ENCODE assay signal across 8 cellular contexts in genomic region chr7:40134428-40135423, GRCh38. TPM values are rescaled to one million over a fixed set of nuclear protein-coding genes. Genes with fewer than 3 reads are reported as not detected.
DNase-seq lines count a peak whose midpoint lies in the region; ATAC-seq lines count a peak whose summit lies in the region.

TSS of gene MPLKIP (minus strand) at chr7:40134622. CDS start at chr7:40134567, 55 bp downstream.
TSS of gene SUGCT (plus strand) at chr7:40135005.

- peaks cover 14% of the 10 kb centered on the region for H3K36me3 Mint-ChIP-seq in activated CD8-positive, alpha-beta T cell treated with anti-CD3 and anti-CD28 coated beads, Interleukin-2, amount 10 ng/mL, durations not matched to agents 7 days and 5 days (ENCODE audit: low read depth)

- H3K27me3 Mint-ChIP-seq in activated CD8-positive, alpha-beta T cell treated with anti-CD3 and anti-CD28 coated beads, Interleukin-2, amount 10 ng/mL, durations not matched to agents 7 days and 5 days (ENCODE audit: low read depth) = no peaks in the 10 kb centered on the region

- CTCF ChIA-PET in activated CD8-positive, alpha-beta T cell treated with anti-CD3 and anti-CD28 coated beads, Interleukin-2, amount 10 ng/mL, durations not matched to agents 7 days and 5 days (lab: Charles Lee) = interaction anchor here (0.6 to 3.0 kb wide), 11 partner anchors 10 to 1760 kb away, joined by 3 to 9 read pairs (median 5); partner anchors contain the start of gene CDK13

- peak within 1 kb of the TSS; percentile 92 for H3K4me3 Mint-ChIP-seq in activated CD8-positive, alpha-beta T cell treated with anti-CD3 and anti-CD28 coated beads, Interleukin-2, amount 10 ng/mL, durations not matched to agents 7 days and 5 days

- DNase-seq in CMK (ENCODE audit: low read depth) (peak; percentile 63), HK-2 (ENCODE audit: unreplicated experiment) (peak; percentile 88), NCI-H82 (lab: John Stamatoyannopoulos, UW) (peak; percentile 91), lung microvascular endothelial cell (ENCODE audit: low read depth in 2 of 2) (peak; percentile 87 to 92)
- DNase-seq in activated CD8-positive, alpha-beta T cell treated with anti-CD3 and anti-CD28 coated beads, Interleukin-2, amount 10 ng/mL, durations not matched to agents 7 days and 5 days = peak; percentile 88
- peak; percentile 80 for DNase-seq in effector CD4-positive, alpha-beta T cell
- peak; percentile 74 to 78 (median 76) for DNase-seq in stimulated activated CD4-positive, alpha-beta T cell treated with anti-CD3 and anti-CD28 coated beads, TNF-alpha, amount 100 ng/mL, for 4 hours (ENCODE audit: low read depth in 3 of 3)

- POLR2A ChIA-PET in activated CD8-positive, alpha-beta T cell treated with anti-CD3 and anti-CD28 coated beads, Interleukin-2, amount 10 ng/mL, durations not matched to agents 7 days and 5 days (lab: Charles Lee) = interaction anchor here (0.6 to 1.8 kb wide), 8 partner anchors 9 to 250 kb away, joined by 3 to 9 read pairs (median 3); partner anchors contain the start of gene CDK13

- peak; percentile 91 for ATAC-seq in GM19455 (IDR thresholded peaks at IDR 0.05; ENCODE audit: unreplicated experiment)
- peak; percentile 87 for ATAC-seq in activated CD8-positive, alpha-beta T cell treated with anti-CD3 and anti-CD28 coated beads, Interleukin-2, amount 10 ng/mL, durations not matched to agents 7 days and 5 days

- peak within 1 kb of the TSS; percentile 96 for H3K27ac Mint-ChIP-seq in activated CD8-positive, alpha-beta T cell treated with anti-CD3 and anti-CD28 coated beads, Interleukin-2, amount 10 ng/mL, durations not matched to agents 7 days and 5 days

- H3K4me1 Mint-ChIP-seq in activated CD8-positive, alpha-beta T cell treated with anti-CD3 and anti-CD28 coated beads, Interleukin-2, amount 10 ng/mL, durations not matched to agents 7 days and 5 days (ENCODE audit: low read depth) = peaks cover 20% of the 10 kb centered on the region

- no peaks in the 10 kb centered on the region for H3K9me3 Mint-ChIP-seq in activated CD8-positive, alpha-beta T cell treated with anti-CD3 and anti-CD28 coated beads, Interleukin-2, amount 10 ng/mL, durations not matched to agents 7 days and 5 days (ENCODE audit: insufficient read depth)

RNA-seq across cellular contexts. Expression of gene MPLKIP, which starts in this region (rescaled TPM):
- 10 to 100 TPM; 34.2 to 35.1 TPM for total RNA-seq in activated CD8-positive, alpha-beta T cell treated with anti-CD3 and anti-CD28 coated beads, Interleukin-2, amount 10 ng/mL, durations not matched to agents 7 days and 5 days
- total RNA-seq in lung microvascular endothelial cell = 17.2 and 25.8 TPM in 2 replicates

RNA-seq across cellular contexts. Expression of gene SUGCT, which starts in this region (rescaled TPM):
- total RNA-seq in activated CD8-positive, alpha-beta T cell treated with anti-CD3 and anti-CD28 coated beads, Interleukin-2, amount 10 ng/mL, durations not matched to agents 7 days and 5 days = under 1 TPM in 1 of 2 experiments, not detected in 1; 0.44 TPM
- 0.79 and 0.87 TPM in 2 replicates for total RNA-seq in lung microvascular endothelial cell

Comparison
In these comparisons a context has a peak if more than half of its experiments do, and no peak if none do; other contexts are left out.
1. Peak in every context shown above with its lines: DNase-seq and ATAC-seq.